In the genomic region with DNA sequence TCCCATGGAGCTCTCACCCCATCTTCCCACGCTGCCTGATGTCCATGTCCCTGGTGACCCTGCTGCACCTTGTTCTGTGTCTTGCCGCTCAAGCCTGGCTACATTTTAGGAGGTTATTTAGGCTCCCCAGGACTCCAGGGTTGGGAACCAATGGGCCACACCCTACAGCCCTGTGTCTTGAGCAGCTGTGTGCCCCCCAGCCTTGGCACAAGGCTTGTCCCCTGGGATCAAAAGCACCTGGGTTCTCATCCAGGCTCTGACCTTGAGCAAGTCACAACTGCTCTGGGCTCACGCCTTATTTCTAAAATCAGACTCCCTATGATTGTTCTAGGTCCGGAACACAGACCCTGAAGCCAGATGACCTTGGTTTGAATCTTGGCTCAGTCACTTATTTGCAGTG, we compare ENCODE assay signal across 23 cellular contexts. TPM values are rescaled to one million over a fixed set of nuclear protein-coding genes. Genes with fewer than 3 reads are reported as not detected.
"Had no signal": no experiment of that assay in that cellular context is flagged by ENCODE, and none has a peak within 500 bp of the region (broad histone marks: within the 10 kb centered on the region; RNA-seq: fewer than 3 reads in every experiment).

No MANE protein-coding gene starts in this region.

- H3K27ac ChIP-seq: tibial artery, uterus had no signal

- DNase-seq: activated CD4-positive, alpha-beta memory T cell treated with anti-CD3 and anti-CD28 coated beads, Interleukin-2, amount 10 ng/mL, durations not matched to agents 7 days and 5 days; activated CD4-positive, alpha-beta T cell treated with anti-CD3 and anti-CD28 coated beads, Interleukin-2, amount 10 ng/mL, durations not matched to agents 24 days and 14 days; activated naive CD4-positive, alpha-beta T cell treated with Interleukin-2 at 50 U/mL for 16 hours; activated naive CD8-positive, alpha-beta T cell treated with anti-CD3 and anti-CD28 coated beads for 36 hours; activated T-cell treated with anti-CD3 and anti-CD28 coated beads, Interleukin-2, amount 50 U/mL, for 24 hours; cerebellar nuclear complex; cortex of kidney; effector CD4-positive, alpha-beta T cell; erythroblast; foreskin fibroblast; naive thymus-derived CD8-positive, alpha-beta T cell; stimulated activated CD4-positive, alpha-beta T cell treated with anti-CD3 and anti-CD28 coated beads, Interleukin-1b, Interleukin-23, amount 100 ng/mL, for 48 hours; substantia nigra; uterus had no signal

- H3K4me3 Mint-ChIP-seq: activated CD4-positive, alpha-beta memory T cell treated with anti-CD3 and anti-CD28 coated beads, Interleukin-2, amount 10 ng/mL, durations not matched to agents 7 days and 5 days; activated CD4-positive, alpha-beta T cell treated with anti-CD3 and anti-CD28 coated beads, Interleukin-2, amount 10 ng/mL, durations not matched to agents 24 days and 14 days; activated naive CD8-positive, alpha-beta T cell treated with anti-CD3 and anti-CD28 coated beads for 36 hours; activated T-cell treated with anti-CD3 and anti-CD28 coated beads, Interleukin-2, amount 50 U/mL, for 24 hours; activated T-helper 17 cell treated with anti-CD3 and anti-CD28 coated beads, Interleukin-2, amount 50 U/mL, for 72 hours; mesothelial cell of epicardium; naive thymus-derived CD8-positive, alpha-beta T cell; stimulated activated naive CD8-positive, alpha-beta T cell treated with anti-CD3 and anti-CD28 coated beads, Interleukin-15, Interleukin-2, amounts not matched to agents 100 ng/mL and 50 ng/mL, for 24 hours had no signal

- H3K27ac Mint-ChIP-seq: activated CD4-positive, alpha-beta memory T cell treated with anti-CD3 and anti-CD28 coated beads, Interleukin-2, amount 10 ng/mL, durations not matched to agents 7 days and 5 days; activated CD4-positive, alpha-beta T cell treated with anti-CD3 and anti-CD28 coated beads, Interleukin-2, amount 10 ng/mL, durations not matched to agents 24 days and 14 days; activated naive CD8-positive, alpha-beta T cell treated with anti-CD3 and anti-CD28 coated beads for 36 hours; activated T-cell treated with anti-CD3 and anti-CD28 coated beads, Interleukin-2, amount 50 U/mL, for 24 hours; activated T-helper 17 cell treated with anti-CD3 and anti-CD28 coated beads, Interleukin-2, amount 50 U/mL, for 72 hours; mesothelial cell of epicardium; stimulated activated naive CD8-positive, alpha-beta T cell treated with anti-CD3 and anti-CD28 coated beads, Interleukin-15, Interleukin-2, amounts not matched to agents 100 ng/mL and 50 ng/mL, for 24 hours had no signal

- H3K27me3 Mint-ChIP-seq: activated naive CD8-positive, alpha-beta T cell treated with anti-CD3 and anti-CD28 coated beads for 36 hours had no signal

- H3K27me3 ChIP-seq: tibial artery, uterus had no signal

- H3K4me3 ChIP-seq: skin epidermis, tibial artery, uterus had no signal

- H3K4me1 Mint-ChIP-seq: activated naive CD8-positive, alpha-beta T cell treated with anti-CD3 and anti-CD28 coated beads for 36 hours; activated T-helper 17 cell treated with anti-CD3 and anti-CD28 coated beads, Interleukin-2, amount 50 U/mL, for 72 hours had no signal

- H3K36me3 Mint-ChIP-seq: activated naive CD8-positive, alpha-beta T cell treated with anti-CD3 and anti-CD28 coated beads for 36 hours; naive thymus-derived CD8-positive, alpha-beta T cell had no signal

- ATAC-seq: activated T-helper 17 cell treated with anti-CD3 and anti-CD28 coated beads, Interleukin-2, amount 50 U/mL, for 72 hours; naive thymus-derived CD8-positive, alpha-beta T cell had no signal

- H3K36me3 ChIP-seq: tibial artery, uterus had no signal

- H3K4me1 ChIP-seq: tibial artery, uterus had no signal

- H3K9me3 ChIP-seq: tibial artery, uterus had no signal

RNA-seq across cellular contexts. Expression of a gene that starts 14.1 kb away (rescaled TPM):
- total RNA-seq: activated CD4-positive, alpha-beta memory T cell treated with anti-CD3 and anti-CD28 coated beads, Interleukin-2, amount 10 ng/mL, durations not matched to agents 7 days and 5 days; activated CD4-positive, alpha-beta T cell treated with anti-CD3 and anti-CD28 coated beads, Interleukin-2, amount 10 ng/mL, durations not matched to agents 24 days and 14 days; activated naive CD8-positive, alpha-beta T cell treated with anti-CD3 and anti-CD28 coated beads for 36 hours; activated T-helper 17 cell treated with anti-CD3 and anti-CD28 coated beads, Interleukin-2, amount 50 U/mL, for 72 hours; fibroblast of lung; glomerular endothelial cell; naive thymus-derived CD8-positive, alpha-beta T cell; T-helper 2 cell treated with Interferon-gamma antibody and Interleukin-4, amounts not matched to agents 100 ng/mL and 5 ng/mL, for 36 hours had no signal
- polyA plus RNA-seq: fibroblast of lung; keratinocyte; naive thymus-derived CD8-positive, alpha-beta T cell had no signal
